Comparison of ENCODE assay signal across 8 cellular contexts in genomic region chr1:205227584-205228006, GRCh38. TPM values are rescaled to one million over a fixed set of nuclear protein-coding genes. Genes with fewer than 3 reads are reported as not detected.
DNase-seq lines count a peak whose midpoint lies in the region; ATAC-seq and TF ChIP-seq lines count a peak whose summit lies in the region.

A gene with protein sequence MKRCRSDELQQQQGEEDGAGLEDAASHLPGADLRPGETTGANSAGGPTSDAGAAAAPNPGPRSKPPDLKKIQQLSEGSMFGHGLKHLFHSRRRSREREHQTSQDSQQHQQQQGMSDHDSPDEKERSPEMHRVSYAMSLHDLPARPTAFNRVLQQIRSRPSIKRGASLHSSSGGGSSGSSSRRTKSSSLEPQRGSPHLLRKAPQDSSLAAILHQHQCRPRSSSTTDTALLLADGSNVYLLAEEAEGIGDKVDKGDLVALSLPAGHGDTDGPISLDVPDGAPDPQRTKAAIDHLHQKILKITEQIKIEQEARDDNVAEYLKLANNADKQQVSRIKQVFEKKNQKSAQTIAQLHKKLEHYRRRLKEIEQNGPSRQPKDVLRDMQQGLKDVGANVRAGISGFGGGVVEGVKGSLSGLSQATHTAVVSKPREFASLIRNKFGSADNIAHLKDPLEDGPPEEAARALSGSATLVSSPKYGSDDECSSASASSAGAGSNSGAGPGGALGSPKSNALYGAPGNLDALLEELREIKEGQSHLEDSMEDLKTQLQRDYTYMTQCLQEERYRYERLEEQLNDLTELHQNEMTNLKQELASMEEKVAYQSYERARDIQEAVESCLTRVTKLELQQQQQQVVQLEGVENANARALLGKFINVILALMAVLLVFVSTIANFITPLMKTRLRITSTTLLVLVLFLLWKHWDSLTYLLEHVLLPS (plus strand): TSS chr1:205227946. CDS start chr1:205228565, 619 bp downstream.

- WGBS in adrenal gland, 4 donors: 0 to 1% (median 0%) methylated on average over 8 to 43 of the region's 43 CpGs
- WGBS in heart left ventricle, 4 donors: 0 to 1% (median 0%) methylated on average over 11 to 43 of the region's 43 CpGs
- whole genome bisulfite sequencing in thyroid gland, 2 donors: 0% methylated on average over 5 to 23 of the region's 43 CpGs

- H3K4me1 ChIP-seq in HEK293 (ENCODE audit: control insufficient read depth, insufficient read depth, low read length): peaks cover 19% of the 10 kb centered on the region
- H3K4me1 ChIP-seq in adrenal gland (replicated peaks in 1 of 2): peaks cover 20 to 22% of the 10 kb centered on the region in 2 donors
- H3K4me1 ChIP-seq in heart left ventricle: peaks cover 0 to 28% (median 19%) of the 10 kb centered on the region in 12 donors
- peaks cover 6% of the 10 kb centered on the region for H3K4me1 ChIP-seq in parathyroid adenoma
- peaks cover 23 to 36% of the 10 kb centered on the region in 2 donors for H3K4me1 ChIP-seq in thyroid gland

- no peak within 1 kb of the TSS for H3K9ac ChIP-seq in parathyroid adenoma

- no peaks in the 10 kb centered on the region for H3K9me3 ChIP-seq in HEK293 (ENCODE audit: control insufficient read depth, insufficient read depth, low read depth, low read length)
- H3K9me3 ChIP-seq in adrenal gland (replicated peaks in 1 of 3): no peaks in the 10 kb centered on the region
- H3K9me3 ChIP-seq in heart left ventricle: no peaks in the 10 kb centered on the region
- H3K9me3 ChIP-seq in parathyroid adenoma (ENCODE audit: control insufficient read depth, low read length): no peaks in the 10 kb centered on the region
- H3K9me3 ChIP-seq in thyroid gland: no peaks in the 10 kb centered on the region

- peak within 1 kb of the TSS; percentile 45; the same call in 1 of the 2 replicates for H3K27ac ChIP-seq in HEK293 (ENCODE audit: extremely low read depth, low read depth, low read length)
- H3K27ac ChIP-seq in adrenal gland: peak within 1 kb of the TSS in 1 of 5 donors; percentile 56
- peak within 1 kb of the TSS in 4 of 12 donors; percentile 3 to 46 (median 18) for H3K27ac ChIP-seq in heart left ventricle
- H3K27ac ChIP-seq in parathyroid adenoma: peak within 1 kb of the TSS; percentile 59
- peak within 1 kb of the TSS; percentile 44 to 61 (median 47) for H3K27ac ChIP-seq in thyroid gland

- peak; percentile 92 to 97 (median 96) for ATAC-seq in heart left ventricle

- H3K27me3 Mint-ChIP-seq in Calu3 (ENCODE audit: unreplicated experiment): peaks cover 13% of the 10 kb centered on the region

- peak within 1 kb of the TSS; percentile 54 for H3K4me2 ChIP-seq in parathyroid adenoma (ENCODE audit: low read length)

- peak within 1 kb of the TSS; percentile 66 for H3K4me3 Mint-ChIP-seq in Calu3 (ENCODE audit: low read depth, unreplicated experiment)

- no TSS peak for BruUV-seq in Calu3 (replicated peaks; lab: Mats Ljungman, UMichigan)

- H3K79me2 ChIP-seq in parathyroid adenoma: peaks cover 5% of the 10 kb centered on the region

- H2AFZ ChIP-seq in parathyroid adenoma: peak within 1 kb of the TSS; percentile 74

- CTCF ChIA-PET in Calu3 (lab: Charles Lee) (interaction anchor here (0.7 to 3.8 kb wide), 4 partner anchors 19 to 46 kb away, joined by 3 to 39 read pairs (median 4); no protein-coding TSS in a partner anchor), HEK293 (lab: Yijun Ruan, JAX) (interaction anchor here (0.5 to 10.4 kb wide), 11 partner anchors 9 to 239 kb away, joined by 3 to 253 read pairs (median 3); no protein-coding TSS in a partner anchor)

- TF ChIP-seq POLR2A in adrenal gland (IDR thresholded peaks at IDR 0.05): peak in 1 of 2 donors; percentile 69
- peak in 1 of 2 donors; percentile 64 for TF ChIP-seq POLR2A in heart left ventricle (IDR thresholded peaks at IDR 0.05)
- peak in 1 of 2 donors; percentile 73 for TF ChIP-seq POLR2A in thyroid gland (IDR thresholded peaks at IDR 0.05)

- peak within 1 kb of the TSS; percentile 2 for H3K27ac Mint-ChIP-seq in Calu3 (ENCODE audit: unreplicated experiment)

- H3K36me3 Mint-ChIP-seq in Calu3 (ENCODE audit: insufficient read depth, unreplicated experiment): peaks cover 11% of the 10 kb centered on the region

- H3K27me3 ChIP-seq in adrenal gland (no peaks in the 10 kb centered on the region), heart left ventricle (peaks cover 0 to 10% (median 0%) of the 10 kb centered on the region in 9 donors), parathyroid adenoma (ENCODE audit: control insufficient read depth, insufficient read depth, low read length) (no peaks in the 10 kb centered on the region), thyroid gland (no peaks in the 10 kb centered on the region)

- H3K4me3 ChIP-seq in HEK293 (ENCODE audit: low read depth, low read length) (peak within 1 kb of the TSS; percentile 63), adrenal gland (peak within 1 kb of the TSS; percentile 7 to 83 (median 30)), heart left ventricle (peak within 1 kb of the TSS; percentile 35 to 71 (median 62)), parathyroid adenoma (ENCODE audit: low read depth, low read length) (peak within 1 kb of the TSS; percentile 66), thyroid gland (replicated peaks in 1 of 3) (peak within 1 kb of the TSS; percentile 10 to 47 (median 45))

- peak; percentile 86 for DNase-seq in Calu3
- peak; percentile 89 for DNase-seq in NCI-H146 treated with DMSO at 0.1 percent for 48 hours (lab: John Stamatoyannopoulos, UW; ENCODE audit: unreplicated experiment)
- DNase-seq in T-helper 1 cell: peak; percentile 49 to 79 (median 61)
- peak; percentile 86 to 94 (median 90) for DNase-seq in adrenal gland
- peak; percentile 88 to 95 (median 93) for DNase-seq in heart left ventricle
- peak; percentile 84 to 90 for DNase-seq in thyroid gland

- TF ChIP-seq CTCF in Calu3 (IDR thresholded peaks at IDR 0.05; ENCODE audit: unreplicated experiment) (no peak), HEK293 (tag by site-specific recombination; IDR thresholded peaks at IDR 0.05) (no peak), adrenal gland (IDR thresholded peaks at IDR 0.05) (no peak), heart left ventricle (IDR thresholded peaks at IDR 0.05) (no peak), parathyroid adenoma (IDR thresholded peaks at IDR 0.05) (no peak), thyroid gland (IDR thresholded peaks at IDR 0.05) (no peak)

- H3K36me3 ChIP-seq in HEK293 (ENCODE audit: control insufficient read depth in 2 of 2, insufficient read depth in 1 of 2, low read length in 2 of 2) (no peaks in the 10 kb centered on the region), adrenal gland (replicated peaks in 1 of 2) (no peaks in the 10 kb centered on the region), heart left ventricle (no peaks in the 10 kb centered on the region), parathyroid adenoma (ENCODE audit: control insufficient read depth, insufficient read depth, low read length) (no peaks in the 10 kb centered on the region), thyroid gland (no peaks in the 10 kb centered on the region)

- H3K4me1 Mint-ChIP-seq in Calu3 (ENCODE audit: low read depth, unreplicated experiment): peaks cover 28% of the 10 kb centered on the region

- POLR2A ChIA-PET in HEK293 (lab: Yijun Ruan, JAX): interaction anchor here (0.6 to 3.1 kb wide), 15 partner anchors 10 to 288 kb away, joined by 3 to 20 read pairs (median 3); partner anchors contain the start of gene RBBP5

- intact Hi-C loops in Calu3 (cut with micrococcal nuclease; ENCODE audit: unreplicated experiment) (loop anchor here (2.0 kb wide), 1 partner anchor 29 kb away; no protein-coding TSS in a partner anchor), adrenal gland (cut with DNase I) (no loop called here), heart left ventricle (cut with DNase I) (loop anchor here in 3 of 10 donors (2.0 to 10.0 kb wide), 2 partner anchors 29 to 103 kb away; partner anchors contain the start of gene RBBP5 (in 1 of the 3)), thyroid gland (cut with DNase I) (no loop called here)

- no peaks in the 10 kb centered on the region for H3K9me3 Mint-ChIP-seq in Calu3 (ENCODE audit: low read depth, unreplicated experiment)

TF ChIP-seq in HEK293, 187 proteins besides CTCF, POLR2A, EP300 and RAD21 (continues in another document):
- TF ChIP-seq ZNF501 (tag by site-specific recombination; IDR thresholded peaks at IDR 0.05) (peak; percentile 52; the same call in 1 of the 2 replicates), ZIC2 (tag by site-specific recombination; IDR thresholded peaks at IDR 0.05) (no peak), GLI2 (tag by site-specific recombination; IDR thresholded peaks at IDR 0.05; ENCODE audit: borderline replicate concordance, low read depth) (no peak), ZNF660 (tag by site-specific recombination; IDR thresholded peaks at IDR 0.05) (peak; percentile 28; the same call in 1 of the 2 replicates), ZNF560 (tag by site-specific recombination; IDR thresholded peaks at IDR 0.05; ENCODE audit: borderline replicate concordance) (no peak), KLF7 (tag by site-specific recombination; IDR thresholded peaks at IDR 0.05; ENCODE audit: borderline replicate concordance) (no peak), SCRT1 (tag by site-specific recombination; IDR thresholded peaks at IDR 0.05; ENCODE audit: borderline replicate concordance) (no peak), KLF9 (tag by site-specific recombination; IDR thresholded peaks at IDR 0.05; ENCODE audit: low read depth) (peak; percentile 46; the same call in 1 of the 2 replicates), SP3 (tag by site-specific recombination; IDR thresholded peaks at IDR 0.05) (peak; percentile 83), ZNF169 (tag by site-specific recombination; IDR thresholded peaks at IDR 0.05) (no peak), ZNF175 (tag by site-specific recombination; IDR thresholded peaks at IDR 0.05) (no peak), ZNF555 (tag by site-specific recombination; conservative IDR thresholded peaks at IDR 0.05) (no peak), ZNF202 (tag by site-specific recombination; IDR thresholded peaks at IDR 0.05; ENCODE audit: borderline replicate concordance) (no peak), ZNF791 (tag by site-specific recombination; IDR thresholded peaks at IDR 0.05) (no peak), ELK4 (IDR thresholded peaks at IDR 0.05; ENCODE audit: borderline replicate concordance, low read depth, low read length) (no peak)

RNA-seq across cellular contexts. Expression of the gene that starts here (rescaled TPM):
- total RNA-seq in Calu3 (2022) (0.33 and 0.37 TPM in 2 replicates), adrenal gland (10 to 100 TPM in 3 of 8 donors, 1 to 10 TPM in 5; 2.3 to 33.2 (median 8.4) TPM), heart left ventricle (1 to 10 TPM in 8 of 9 donors, under 1 TPM in 1; 0.97 to 5.1 (median 2.1) TPM), thyroid gland (1 to 10 TPM; 2.3 to 3.6 (median 3.1) TPM)
- polyA plus RNA-seq in adrenal gland (10 to 100 TPM in 1 of 3 donors, 1 to 10 TPM in 2; 3.3 to 11.2 (median 3.3) TPM), heart left ventricle (1 to 10 TPM; 1.4 to 2.0 TPM)

Comparison
In these comparisons a context has a peak if more than half of its experiments do, and no peak if none do; other contexts are left out.
1. Peak in DNase-seq in Calu3; RNA of the gene not detected or under 1 TPM.